Comparison of ENCODE assay signal across 16 cellular contexts in the genomic region with DNA sequence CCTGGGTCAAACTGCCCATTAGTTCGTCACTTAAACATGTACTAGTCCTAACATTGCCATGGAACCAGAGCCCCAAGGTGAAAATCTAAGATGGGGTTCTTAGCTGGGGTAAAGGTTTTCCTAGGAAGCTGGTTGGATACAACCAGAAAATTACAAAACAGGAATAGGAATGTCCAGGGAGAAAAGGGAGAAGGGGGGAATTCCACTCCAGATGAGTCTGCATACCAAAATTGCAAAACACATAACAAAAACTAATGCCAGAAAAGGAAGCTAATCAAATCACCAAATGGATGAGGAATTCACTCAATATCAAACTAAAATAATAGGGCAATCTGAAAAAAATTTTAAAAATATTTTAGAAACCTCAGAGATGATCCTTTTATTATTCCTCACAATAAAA.
DNase-seq lines count a peak whose midpoint lies in the region; ATAC-seq and TF ChIP-seq lines count a peak whose summit lies in the region.
"Had no signal": no experiment of that assay in that cellular context is flagged by ENCODE, and none has a peak within 500 bp of the region (broad histone marks: within the 10 kb centered on the region; RNA-seq: fewer than 3 reads in every experiment).

No MANE protein-coding gene starts in this region.

- peak overlapping the region; percentile 36; the same call in 1 of the 2 replicates for H3K27ac ChIP-seq in VCaP
- H3K27ac ChIP-seq: PC-9 had no signal

- ATAC-seq in HG03354 (IDR thresholded peaks at IDR 0.05; ENCODE audit: poor library complexity, severe bottlenecking, unreplicated experiment): no peak

- peak; percentile 12 for DNase-seq in AG08395 (ENCODE audit: low spot score)
- peak; percentile 23 for DNase-seq in fibroblast of gingiva (ENCODE audit: low read depth)
- DNase-seq in renal cortical epithelial cell (ENCODE audit: low read depth): peak; percentile 60
- no peak for DNase-seq in NCI-H526 treated with DMSO at 0.1 percent for 48 hours (lab: John Stamatoyannopoulos, UW)
- no peak for DNase-seq in T-helper 2 cell
- DNase-seq: 8988T, Kasumi-1, NCI-H1694, NCI-H2081 treated with DMSO at 0.1 percent for 48 hours, NCI-H2171 treated with DMSO at 0.1 percent for 48 hours, NCI-H748 treated with DMSO at 0.1 percent for 48 hours, PC-9, SIG-M5, SK-N-SH had no signal

- TF ChIP-seq CTCF in VCaP (conservative IDR thresholded peaks at IDR 0.05): no peak

Comparison
In these comparisons a context has a peak if more than half of its experiments do, and no peak if none do; other contexts are left out.
1. DNase-seq: peak in AG08395 (single experiment), fibroblast of gingiva (single experiment) and renal cortical epithelial cell (single experiment); none in NCI-H526 treated with DMSO at 0.1 percent for 48 hours (single experiment) and T-helper 2 cell (0 of 5).